ENCODE assay signal across 8 cellular contexts in genomic region chr17:74671031-74671771, GRCh38. TPM values are rescaled to one million over a fixed set of nuclear protein-coding genes. Genes with fewer than 3 reads are reported as not detected.
DNase-seq lines count a peak whose midpoint lies in the region; ATAC-seq lines count a peak whose summit lies in the region.
"Had no signal": no experiment of that assay in that cellular context is flagged by ENCODE, and none has a peak within 500 bp of the region (broad histone marks: within the 10 kb centered on the region; RNA-seq: fewer than 3 reads in every experiment).

No MANE protein-coding gene starts in this region.

- intact Hi-C loops in activated CD4-positive, alpha-beta T cell treated with anti-CD3 and anti-CD28 coated beads for 36 hours (cut with DNase I, micrococcal nuclease): no loop called here

- no peaks in the 10 kb centered on the region for H3K36me3 Mint-ChIP-seq in activated CD4-positive, alpha-beta T cell treated with anti-CD3 and anti-CD28 coated beads for 36 hours (ENCODE audit: low read depth)

- peak; percentile 88 for DNase-seq in activated CD4-positive, alpha-beta T cell treated with anti-CD3 and anti-CD28 coated beads for 36 hours
- DNase-seq in cerebellum (ENCODE audit: low spot score) (peak; percentile 74), kidney tubule cell (ENCODE audit: low spot score) (peak; percentile 60), COLO668 (lab: John Stamatoyannopoulos, UW; ENCODE audit: unreplicated experiment) (no peak), NCI-H446 treated with DMSO at 0.1 percent for 48 hours (lab: John Stamatoyannopoulos, UW) (no peak)
- peak; percentile 75 to 76 for DNase-seq in stimulated activated CD4-positive, alpha-beta T cell treated with anti-CD3 and anti-CD28 coated beads, Interleukin-2, amount 100 ng/mL, for 48 hours

- peaks cover 93% of the 10 kb centered on the region for H3K27me3 ChIP-seq in HUES6 (ENCODE audit: control insufficient read depth, insufficient read depth, low read length)

- no peak overlapping the region for H3K27ac Mint-ChIP-seq in activated CD4-positive, alpha-beta T cell treated with anti-CD3 and anti-CD28 coated beads for 36 hours

- CTCF ChIA-PET in activated CD4-positive, alpha-beta T cell treated with anti-CD3 and anti-CD28 coated beads for 36 hours (lab: Charles Lee): interaction anchor here (0.8 to 2.9 kb wide), 4 partner anchors 11 to 71 kb away, joined by 4 to 21 read pairs (median 6); partner anchors contain the start of gene RAB37

- peaks cover 39% of the 10 kb centered on the region for H3K27me3 Mint-ChIP-seq in activated CD4-positive, alpha-beta T cell treated with anti-CD3 and anti-CD28 coated beads for 36 hours

- H3K4me1 Mint-ChIP-seq in activated CD4-positive, alpha-beta T cell treated with anti-CD3 and anti-CD28 coated beads for 36 hours: no peaks in the 10 kb centered on the region

- no peaks in the 10 kb centered on the region for H3K36me3 ChIP-seq in HUES6 (ENCODE audit: control insufficient read depth, insufficient read depth, low read length)

- H3K9me3 Mint-ChIP-seq in activated CD4-positive, alpha-beta T cell treated with anti-CD3 and anti-CD28 coated beads for 36 hours (ENCODE audit: low read depth): no peaks in the 10 kb centered on the region

- H3K9ac ChIP-seq in HUES6 (ENCODE audit: low read length): no peak overlapping the region

- H3K4me3 ChIP-seq in HUES6 (ENCODE audit: low read depth, low read length): 0 out of 2 replicates have a peak overlapping the region, but pooled peaks have one; percentile 5

- POLR2A ChIA-PET in activated CD4-positive, alpha-beta T cell treated with anti-CD3 and anti-CD28 coated beads for 36 hours (lab: Charles Lee): interaction anchor here (0.6 kb wide), 1 partner anchor 576 kb away, joined by 3 read pairs; no protein-coding TSS in a partner anchor

- no peak overlapping the region for H3K27ac ChIP-seq in HUES6 (ENCODE audit: low read depth, low read length)
- H3K27ac ChIP-seq: VCaP had no signal

- no peaks in the 10 kb centered on the region for H3K4me1 ChIP-seq in HUES6 (ENCODE audit: control insufficient read depth, insufficient read depth, low read length)

- ATAC-seq in activated CD4-positive, alpha-beta T cell treated with anti-CD3 and anti-CD28 coated beads for 36 hours: peak; percentile 94

- no peak overlapping the region for H3K4me3 Mint-ChIP-seq in activated CD4-positive, alpha-beta T cell treated with anti-CD3 and anti-CD28 coated beads for 36 hours

- H3K9me3 ChIP-seq in HUES6 (ENCODE audit: control insufficient read depth, insufficient read depth, low read depth, low read length): no peaks in the 10 kb centered on the region

RNA-seq across cellular contexts. Expression of gene CD300LF, which starts 41.5 kb away (rescaled TPM):
- not detected for total RNA-seq in activated CD4-positive, alpha-beta T cell treated with anti-CD3 and anti-CD28 coated beads for 36 hours
- total RNA-seq in cerebellum: 0.27 TPM

RNA-seq across cellular contexts. Expression of gene CD300E, which starts 47.7 kb away (rescaled TPM):
- not detected for total RNA-seq in activated CD4-positive, alpha-beta T cell treated with anti-CD3 and anti-CD28 coated beads for 36 hours
- not detected for total RNA-seq in cerebellum

Comparison
In these comparisons a context has a peak if more than half of its experiments do, and no peak if none do; other contexts are left out.
1. DNase-seq: peak in activated CD4-positive, alpha-beta T cell treated with anti-CD3 and anti-CD28 coated beads for 36 hours (single experiment), cerebellum (single experiment), kidney tubule cell (single experiment) and stimulated activated CD4-positive, alpha-beta T cell treated with anti-CD3 and anti-CD28 coated beads, Interleukin-2, amount 100 ng/mL, for 48 hours (2 of 2); none in COLO668 (single experiment) and NCI-H446 treated with DMSO at 0.1 percent for 48 hours (single experiment).